10 cellular contexts compared by ENCODE assay signal in genomic region chr18:9782073-9782857, GRCh38.
DNase-seq lines count a peak whose midpoint lies in the region; ATAC-seq, FAIRE-seq and TF ChIP-seq lines count a peak whose summit lies in the region.
"Had no signal": no experiment of that assay in that cellular context is flagged by ENCODE, and none has a peak within 500 bp of the region (broad histone marks: within the 10 kb centered on the region; RNA-seq: fewer than 3 reads in every experiment).

No MANE protein-coding gene starts in this region.

- DNase-seq in HTR-8/SVneo (ENCODE audit: insufficient read length, low spot score) (peak; percentile 40), SKM-1 treated with dmso at 0.1 percent for 144 hours (lab: John Stamatoyannopoulos, UW; ENCODE audit: unreplicated experiment) (peak; percentile 91), foreskin fibroblast (peak; percentile 81 to 86), tibial nerve (ENCODE audit: low spot score in 2 of 2) (no peak), nephron progenitor cell (no peak), NCI-H2029 (lab: John Stamatoyannopoulos, UW) (no peak)
- DNase-seq: activated CD4-positive, alpha-beta T cell treated with anti-CD3 and anti-CD28 coated beads, Interleukin-2, amount 10 ng/mL, durations not matched to agents 7 days and 5 days had no signal

- no peak overlapping the region for H3K4me3 ChIP-seq in foreskin fibroblast (ENCODE audit: low read depth in 1 of 2, low read length in 2 of 2)
- H3K4me3 ChIP-seq in tibial nerve: no peak overlapping the region

- H3K9me3 ChIP-seq in tibial nerve: no peaks in the 10 kb centered on the region

- no peak overlapping the region for H3K4me3 Mint-ChIP-seq in nephron progenitor cell
- H3K4me3 Mint-ChIP-seq: activated CD4-positive, alpha-beta T cell treated with anti-CD3 and anti-CD28 coated beads, Interleukin-2, amount 10 ng/mL, durations not matched to agents 7 days and 5 days; memory B cell had no signal

- H3K9me3 Mint-ChIP-seq in nephron progenitor cell: no peaks in the 10 kb centered on the region
- H3K9me3 Mint-ChIP-seq: activated CD4-positive, alpha-beta T cell treated with anti-CD3 and anti-CD28 coated beads, Interleukin-2, amount 10 ng/mL, durations not matched to agents 7 days and 5 days; memory B cell had no signal

- WGBS in tibial nerve, 2 donors: 67 to 70% methylated on average over 11 of the region's 11 CpGs

- no peaks in the 10 kb centered on the region for H3K36me3 Mint-ChIP-seq in nephron progenitor cell (ENCODE audit: low read depth)

- H3K4me1 Mint-ChIP-seq in nephron progenitor cell: no peaks in the 10 kb centered on the region

- no peaks in the 10 kb centered on the region for H3K36me3 ChIP-seq in tibial nerve

- peak overlapping the region in 3 of 4 donors; percentile 36 to 75 (median 64) for H3K27ac ChIP-seq in tibial nerve

- no peak overlapping the region for H3K27ac Mint-ChIP-seq in nephron progenitor cell
- H3K27ac Mint-ChIP-seq: activated CD4-positive, alpha-beta T cell treated with anti-CD3 and anti-CD28 coated beads, Interleukin-2, amount 10 ng/mL, durations not matched to agents 7 days and 5 days; memory B cell had no signal

- H3K27me3 Mint-ChIP-seq in nephron progenitor cell (ENCODE audit: low read depth, poor library complexity): peaks cover 4% of the 10 kb centered on the region
- H3K27me3 Mint-ChIP-seq: memory B cell had no signal

- no peaks in the 10 kb centered on the region for H3K27me3 ChIP-seq in tibial nerve

- H3K4me1 ChIP-seq in tibial nerve: peaks cover 0 to 28% (median 7%) of the 10 kb centered on the region in 4 donors

- TF ChIP-seq CTCF in foreskin fibroblast (IDR thresholded peaks at IDR 0.05; ENCODE audit: low read depth, low read length): no peak
- TF ChIP-seq CTCF in tibial nerve (IDR thresholded peaks at IDR 0.05): no peak
- TF ChIP-seq CTCF in nephron progenitor cell (IDR thresholded peaks at IDR 0.05): no peak

- no peak for TF ChIP-seq POLR2A in tibial nerve (IDR thresholded peaks at IDR 0.05)

- TF ChIP-seq EP300 in tibial nerve (IDR thresholded peaks at IDR 0.05): peak in 1 of 2 donors; percentile 51

- no peak for ATAC-seq in GM19463 (IDR thresholded peaks at IDR 0.05; ENCODE audit: unreplicated experiment)

- no peak for FAIRE-seq in HTR-8/SVneo (lab: Jason Lieb, UNC)
- FAIRE-seq: colon had no signal

Comparison
In these comparisons a context has a peak if more than half of its experiments do, and no peak if none do; other contexts are left out.
1. DNase-seq: peak in HTR-8/SVneo (single experiment), SKM-1 treated with dmso at 0.1 percent for 144 hours (single experiment) and foreskin fibroblast (2 of 2); none in tibial nerve (0 of 2), nephron progenitor cell (single experiment) and NCI-H2029 (single experiment).